Comparison of ENCODE assay signal across 9 cellular contexts in genomic region chr7:151277631-151278030, GRCh38. TPM values are rescaled to one million over a fixed set of nuclear protein-coding genes. Genes with fewer than 3 reads are reported as not detected.
DNase-seq lines count a peak whose midpoint lies in the region; ATAC-seq and TF ChIP-seq lines count a peak whose summit lies in the region.
"Had no signal": no experiment of that assay in that cellular context is flagged by ENCODE, and none has a peak within 500 bp of the region (broad histone marks: within the 10 kb centered on the region; RNA-seq: fewer than 3 reads in every experiment).

No MANE protein-coding gene starts in this region.

- peak overlapping the region; percentile 22 for H3K23ac ChIP-seq in neuronal stem cell (ENCODE audit: low read depth, low read length, poor library complexity)

- peaks cover 9% of the 10 kb centered on the region for H3K27me3 Mint-ChIP-seq in CD8-positive, alpha-beta T cell (ENCODE audit: low read depth)
- peaks cover 9 to 62% of the 10 kb centered on the region in 2 donors for H3K27me3 Mint-ChIP-seq in effector memory CD8-positive, alpha-beta T cell

- peak overlapping the region; percentile 93 for H2BK120ac ChIP-seq in neuronal stem cell (ENCODE audit: low read depth, low read length)

- TF ChIP-seq CTCF in CD8-positive, alpha-beta T cell (IDR thresholded peaks at IDR 0.05), result no peak
- TF ChIP-seq CTCF in OCI-LY3 (IDR thresholded peaks at IDR 0.05; ENCODE audit: low read depth, low read length), result no peak

- H2AFZ ChIP-seq in OCI-LY3 (ENCODE audit: low read depth, low read length) (peak overlapping the region; percentile 98), neuronal stem cell (ENCODE audit: low read length) (peak overlapping the region; percentile 82)

- peak overlapping the region; percentile 99 for H3K14ac ChIP-seq in neuronal stem cell (ENCODE audit: low read length)

- CTCF ChIA-PET in CD8-positive, alpha-beta T cell (lab: Charles Lee), result interaction anchor here (1.6 to 1.9 kb wide), 2 partner anchors 25 to 32 kb away, joined by 3 to 5 read pairs; no protein-coding TSS in a partner anchor
- CTCF ChIA-PET in HEK293T (lab: Yijun Ruan, JAX), result interaction anchor here (0.7 to 1.5 kb wide), 6 partner anchors 9 to 70 kb away, joined by 3 to 5 read pairs (median 4); no protein-coding TSS in a partner anchor

- H3K79me1 ChIP-seq in neuronal stem cell (ENCODE audit: low read depth, low read length), result peaks cover 2% of the 10 kb centered on the region

- no peaks in the 10 kb centered on the region for H4K20me1 ChIP-seq in OCI-LY3 (ENCODE audit: insufficient read depth, low read length)

- H3K27ac Mint-ChIP-seq in CD8-positive, alpha-beta T cell, result peak overlapping the region; percentile 74
- peak overlapping the region in 1 of 2 donors; percentile 71 for H3K27ac Mint-ChIP-seq in effector memory CD8-positive, alpha-beta T cell

- H3K79me2 ChIP-seq in OCI-LY3 (ENCODE audit: low read length), result no peaks in the 10 kb centered on the region

- H3K9ac ChIP-seq in OCI-LY3 (ENCODE audit: low read length) (no peak overlapping the region), neuronal stem cell (ENCODE audit: low read depth, low read length, poor library complexity) (peak overlapping the region; percentile 0)

- H3K27me3 ChIP-seq in CD8-positive, alpha-beta T cell (ENCODE audit: insufficient read depth, low read length), result no peaks in the 10 kb centered on the region
- H3K27me3 ChIP-seq in OCI-LY3 (ENCODE audit: low read depth, low read length) (peaks cover 20% of the 10 kb centered on the region; the same call in 1 of the 2 replicates), neuronal stem cell (ENCODE audit: control insufficient read depth in 3 of 3, insufficient read depth in 3 of 3, low read depth in 1 of 3, low read length in 3 of 3) (peaks cover 0 to 53% (median 17%) of the 10 kb centered on the region in 3 experiments)
- H3K27me3 ChIP-seq: right lobe of liver had no signal

- peaks cover 3% of the 10 kb centered on the region for H3K36me3 Mint-ChIP-seq in CD8-positive, alpha-beta T cell
- H3K36me3 Mint-ChIP-seq in effector memory CD8-positive, alpha-beta T cell (ENCODE audit: insufficient read depth), result peaks cover 3% of the 10 kb centered on the region

- H2AK5ac ChIP-seq in neuronal stem cell (ENCODE audit: low read depth, low read length), result peak overlapping the region; percentile 95

- POLR2A ChIA-PET in CD8-positive, alpha-beta T cell (lab: Charles Lee), result interaction anchor here (0.6 to 1.1 kb wide), 3 partner anchors 32 to 155 kb away, joined by 3 to 5 read pairs (median 3); no protein-coding TSS in a partner anchor
- POLR2A ChIA-PET in HEK293T (lab: Yijun Ruan, JAX), result interaction anchor here (0.6 to 1.6 kb wide), 20 partner anchors 10 to 191 kb away, joined by 3 to 29 read pairs (median 5); partner anchors contain the start of genes ABCF2, AGAP3 and NUB1

- peaks cover 20% of the 10 kb centered on the region for H3K4me1 ChIP-seq in CD8-positive, alpha-beta T cell (ENCODE audit: insufficient read depth, low read length)
- H3K4me1 ChIP-seq in OCI-LY3 (ENCODE audit: low read length), result peaks cover 15% of the 10 kb centered on the region
- H3K4me1 ChIP-seq in neuronal stem cell (ENCODE audit: control insufficient read depth in 2 of 2, insufficient read depth in 1 of 2, low read depth in 1 of 2, low read length in 2 of 2), result peaks cover 5 to 10% of the 10 kb centered on the region in 2 donors
- H3K4me1 ChIP-seq: right lobe of liver had no signal

- peak overlapping the region; percentile 87 for H3K18ac ChIP-seq in neuronal stem cell (ENCODE audit: low read length)

- peak overlapping the region; percentile 60 for H3K4me3 ChIP-seq in CD8-positive, alpha-beta T cell (ENCODE audit: low read depth, low read length)
- H3K4me3 ChIP-seq in OCI-LY3 (ENCODE audit: low read length) (peak overlapping the region; percentile 79), neuronal stem cell (ENCODE audit: low read length in 2 of 2) (no peak overlapping the region)

- no peaks in the 10 kb centered on the region for H3K9me3 Mint-ChIP-seq in CD8-positive, alpha-beta T cell
- H3K9me3 Mint-ChIP-seq in effector memory CD8-positive, alpha-beta T cell, result no peaks in the 10 kb centered on the region

- H4K8ac ChIP-seq in neuronal stem cell (ENCODE audit: low read depth, low read length), result no peak overlapping the region

- H2BK12ac ChIP-seq in neuronal stem cell (ENCODE audit: low read length), result peak overlapping the region; percentile 24

- no peak overlapping the region for H3K27ac ChIP-seq in CD8-positive, alpha-beta T cell (ENCODE audit: low read depth, low read length)
- H3K27ac ChIP-seq in OCI-LY3 (ENCODE audit: low read length) (no peak overlapping the region), neuronal stem cell (replicated peaks; ENCODE audit: low read length) (no peak overlapping the region)
- H3K27ac ChIP-seq: right lobe of liver had no signal

- ATAC-seq in CD8-positive, alpha-beta T cell, result no peak
- no peak for ATAC-seq in effector memory CD8-positive, alpha-beta T cell (replicated peaks)
- no peak for ATAC-seq in GM19328 (IDR thresholded peaks at IDR 0.05; ENCODE audit: unreplicated experiment)

- peak overlapping the region; percentile 2 for H3K4ac ChIP-seq in neuronal stem cell (ENCODE audit: low read length)

- H4K91ac ChIP-seq in neuronal stem cell (ENCODE audit: low read depth, low read length, poor library complexity), result peak overlapping the region; percentile 44

- DNase-seq in CD8-positive, alpha-beta T cell, result no peak
- no peak for DNase-seq in effector memory CD8-positive, alpha-beta T cell
- DNase-seq in neuronal stem cell (ENCODE audit: low spot score) (no peak), HEK293T (ENCODE audit: extremely low spot score) (no peak), epidermal melanocyte (ENCODE audit: insufficient read length, low spot score) (no peak)
- no peak for DNase-seq in activated CD8-positive, alpha-beta memory T cell treated with anti-CD3 and anti-CD28 coated beads, Interleukin-2, amount 50 U/mL, for 4 hours

- peak overlapping the region; percentile 16 for H2BK5ac ChIP-seq in neuronal stem cell (ENCODE audit: low read length)

- H2BK15ac ChIP-seq in neuronal stem cell (ENCODE audit: low read length), result peak overlapping the region; percentile 95

- H3K4me2 ChIP-seq in OCI-LY3 (ENCODE audit: low read length) (peak overlapping the region; percentile 86), neuronal stem cell (ENCODE audit: insufficient read depth, low read length, poor library complexity, severe bottlenecking) (no peak overlapping the region)

- no CpG with 5 or more reads among the region's 8 CpGs for WGBS in neuronal stem cell (ENCODE audit: extremely low coverage in 2 of 2, insufficient read length in 2 of 2, insufficient replicate concordance in 1 of 2), 2 donors

- H3K4me1 Mint-ChIP-seq in CD8-positive, alpha-beta T cell (ENCODE audit: low read depth), result peaks cover 34% of the 10 kb centered on the region
- peaks cover 18 to 29% of the 10 kb centered on the region in 2 donors for H3K4me1 Mint-ChIP-seq in effector memory CD8-positive, alpha-beta T cell (ENCODE audit: low read depth in 2 of 2)

- H3K9me3 ChIP-seq in CD8-positive, alpha-beta T cell (ENCODE audit: low read length), result no peaks in the 10 kb centered on the region
- H3K9me3 ChIP-seq in OCI-LY3 (ENCODE audit: insufficient read depth, low read length) (no peaks in the 10 kb centered on the region), neuronal stem cell (replicated peaks in 1 of 2; ENCODE audit: control insufficient read depth in 2 of 2, insufficient read depth in 1 of 2, low read depth in 1 of 2, low read length in 2 of 2) (no peaks in the 10 kb centered on the region)
- H3K9me3 ChIP-seq: right lobe of liver had no signal

- intact Hi-C loops in CD8-positive, alpha-beta T cell (cut with DNase I, micrococcal nuclease), result no loop called here

- H3K4me3 Mint-ChIP-seq in CD8-positive, alpha-beta T cell, result peak overlapping the region; percentile 86
- peak overlapping the region; percentile 78 to 79 for H3K4me3 Mint-ChIP-seq in effector memory CD8-positive, alpha-beta T cell

- no peaks in the 10 kb centered on the region for H3K36me3 ChIP-seq in CD8-positive, alpha-beta T cell (ENCODE audit: insufficient read depth, low read length)
- no peaks in the 10 kb centered on the region for H3K36me3 ChIP-seq in OCI-LY3 (replicated peaks; ENCODE audit: low read depth, low read length)
- H3K36me3 ChIP-seq in neuronal stem cell (replicated peaks in 1 of 2; ENCODE audit: control insufficient read depth in 2 of 2, insufficient read depth in 2 of 2, low read length in 2 of 2), result no peaks in the 10 kb centered on the region
- H3K36me3 ChIP-seq: right lobe of liver had no signal

TF ChIP-seq in HEK293T, 16 proteins besides CTCF, POLR2A, EP300 and RAD21:
- TF ChIP-seq HDGF (IDR thresholded peaks at IDR 0.05; ENCODE audit: borderline replicate concordance) (no peak), CTBP1 (IDR thresholded peaks at IDR 0.05; ENCODE audit: borderline replicate concordance) (no peak), L3MBTL2 (conservative IDR thresholded peaks at IDR 0.05) (no peak)

RNA-seq across cellular contexts. Expression of gene SMARCD3, which starts 29.1 kb away (rescaled TPM):
- total RNA-seq in CD8-positive, alpha-beta T cell, result 10 to 100 TPM; 25.6 to 28.0 TPM
- 32.4 TPM for polyA plus RNA-seq in neuronal stem cell (2013, experiment 1 of 2)
- 33.6 TPM for polyA plus RNA-seq in neuronal stem cell (2013, experiment 2 of 2)

RNA-seq across cellular contexts. Expression of gene CHPF2, which starts 45.3 kb away (rescaled TPM):
- total RNA-seq in CD8-positive, alpha-beta T cell, result 10 to 100 TPM; 24.7 to 24.9 TPM
- 8.2 TPM for polyA plus RNA-seq in neuronal stem cell (2013, experiment 1 of 2)
- 8.7 TPM for polyA plus RNA-seq in neuronal stem cell (2013, experiment 2 of 2)

RNA-seq across cellular contexts. Expression of gene ABCF2, which starts 50.6 kb away (rescaled TPM):
- 10 to 100 TPM; 12.7 to 16.5 TPM for total RNA-seq in CD8-positive, alpha-beta T cell
- polyA plus RNA-seq in neuronal stem cell (2013, experiment 1 of 2), result 19.4 TPM
- polyA plus RNA-seq in neuronal stem cell (2013, experiment 2 of 2), result 19.4 TPM

Comparison
In these comparisons a context has a peak if more than half of its experiments do, and no peak if none do; other contexts are left out.
1. H3K4me3 ChIP-seq: peak in CD8-positive, alpha-beta T cell (single experiment) and OCI-LY3 (single experiment); none in neuronal stem cell (0 of 2).